ENCODE assay signal across 8 cellular contexts in the genomic region with DNA sequence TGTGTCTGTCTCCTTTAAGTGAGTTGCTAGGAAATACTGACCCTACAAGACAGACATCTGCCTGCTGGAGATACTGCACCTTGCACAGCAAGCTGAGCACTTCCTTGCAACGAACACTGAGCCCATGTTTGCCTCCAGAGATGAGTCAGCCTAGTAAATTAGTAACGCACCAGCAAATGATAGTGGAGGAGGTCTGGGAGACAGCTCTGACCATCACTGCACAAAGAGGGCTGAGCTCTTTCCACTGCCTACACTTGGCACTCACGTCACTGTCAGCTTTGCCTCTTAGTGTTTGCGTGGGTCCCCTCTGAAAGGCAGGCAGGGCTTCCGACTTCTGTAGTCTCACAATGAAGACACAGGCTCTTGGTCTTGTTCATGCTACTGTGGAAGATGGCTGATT.
DNase-seq lines count a peak whose midpoint lies in the region; ATAC-seq and TF ChIP-seq lines count a peak whose summit lies in the region.

No MANE protein-coding gene starts in this region.

- CTCF ChIA-PET in CD8-positive, alpha-beta T cell (lab: Charles Lee) = interaction anchor here (0.6 to 1.1 kb wide), 2 partner anchors 12 to 113 kb away, joined by 3 read pairs; no protein-coding TSS in a partner anchor

- no peaks in the 10 kb centered on the region for H3K9me3 ChIP-seq in CD8-positive, alpha-beta T cell (ENCODE audit: low read length)

- H3K36me3 ChIP-seq in CD8-positive, alpha-beta T cell (ENCODE audit: insufficient read depth, low read length) = no peaks in the 10 kb centered on the region

- POLR2A ChIA-PET in CD8-positive, alpha-beta T cell (lab: Charles Lee) = no interaction called here

- H3K4me3 ChIP-seq in CD8-positive, alpha-beta T cell (ENCODE audit: low read depth, low read length) = no peak overlapping the region

- H3K27ac Mint-ChIP-seq in CD8-positive, alpha-beta T cell = no peak overlapping the region

- peak; percentile 100 for ATAC-seq in GM18907 (IDR thresholded peaks at IDR 0.05; ENCODE audit: unreplicated experiment)
- peak; percentile 99 for ATAC-seq in HG02981 (IDR thresholded peaks at IDR 0.05; ENCODE audit: unreplicated experiment)
- ATAC-seq in SK-N-SH treated with all-trans-retinoic acid at 6 μM for 48 hours = peak; percentile 83
- ATAC-seq in CD8-positive, alpha-beta T cell = no peak

- peaks cover 10% of the 10 kb centered on the region for H3K27me3 Mint-ChIP-seq in CD8-positive, alpha-beta T cell (ENCODE audit: low read depth)

- DNase-seq in AG20443 (ENCODE audit: low spot score) (peak; percentile 61), kidney glomerular epithelial cell (lab: John Stamatoyannopoulos, UW) (peak; percentile 97), NCI-H1436 (lab: John Stamatoyannopoulos, UW) (no peak), iPS-NIHi7 (ENCODE audit: extremely low spot score) (no peak)
- DNase-seq in CD8-positive, alpha-beta T cell = no peak

- H3K4me1 Mint-ChIP-seq in CD8-positive, alpha-beta T cell (ENCODE audit: low read depth) = no peaks in the 10 kb centered on the region

- no peaks in the 10 kb centered on the region for H3K36me3 Mint-ChIP-seq in CD8-positive, alpha-beta T cell

- H3K9me3 Mint-ChIP-seq in CD8-positive, alpha-beta T cell = no peaks in the 10 kb centered on the region

- no peak for TF ChIP-seq CTCF in CD8-positive, alpha-beta T cell (IDR thresholded peaks at IDR 0.05)

- no peak overlapping the region for H3K27ac ChIP-seq in CD8-positive, alpha-beta T cell (ENCODE audit: low read depth, low read length)

- H3K4me3 Mint-ChIP-seq in CD8-positive, alpha-beta T cell = no peak overlapping the region

- intact Hi-C loops in CD8-positive, alpha-beta T cell (cut with DNase I, micrococcal nuclease) = no loop called here

- H3K27me3 ChIP-seq in CD8-positive, alpha-beta T cell (ENCODE audit: insufficient read depth, low read length) = no peaks in the 10 kb centered on the region

- H3K4me1 ChIP-seq in CD8-positive, alpha-beta T cell (ENCODE audit: insufficient read depth, low read length) = no peaks in the 10 kb centered on the region

TF ChIP-seq in SK-N-SH treated with all-trans-retinoic acid at 6 μM for 48 hours, 23 proteins besides CTCF, POLR2A, EP300 and RAD21:
- TF ChIP-seq ZFP3 (CRISPR knock-in tag; IDR thresholded peaks at IDR 0.05) (no peak), RARB (CRISPR knock-in tag; IDR thresholded peaks at IDR 0.05) (no peak), CSDC2 (CRISPR knock-in tag; IDR thresholded peaks at IDR 0.05) (no peak), ISL1 (CRISPR knock-in tag; IDR thresholded peaks at IDR 0.05) (no peak), ARNTL (CRISPR knock-in tag; IDR thresholded peaks at IDR 0.05; ENCODE audit: borderline replicate concordance, low read depth) (no peak), PPARA (CRISPR knock-in tag; IDR thresholded peaks at IDR 0.05; ENCODE audit: borderline replicate concordance) (no peak), ZC3H10 (CRISPR knock-in tag; IDR thresholded peaks at IDR 0.05) (no peak), ZNF565 (CRISPR knock-in tag; conservative IDR thresholded peaks at IDR 0.05; ENCODE audit: low read depth) (no peak)
- TF ChIP-seq, protein P1, sequence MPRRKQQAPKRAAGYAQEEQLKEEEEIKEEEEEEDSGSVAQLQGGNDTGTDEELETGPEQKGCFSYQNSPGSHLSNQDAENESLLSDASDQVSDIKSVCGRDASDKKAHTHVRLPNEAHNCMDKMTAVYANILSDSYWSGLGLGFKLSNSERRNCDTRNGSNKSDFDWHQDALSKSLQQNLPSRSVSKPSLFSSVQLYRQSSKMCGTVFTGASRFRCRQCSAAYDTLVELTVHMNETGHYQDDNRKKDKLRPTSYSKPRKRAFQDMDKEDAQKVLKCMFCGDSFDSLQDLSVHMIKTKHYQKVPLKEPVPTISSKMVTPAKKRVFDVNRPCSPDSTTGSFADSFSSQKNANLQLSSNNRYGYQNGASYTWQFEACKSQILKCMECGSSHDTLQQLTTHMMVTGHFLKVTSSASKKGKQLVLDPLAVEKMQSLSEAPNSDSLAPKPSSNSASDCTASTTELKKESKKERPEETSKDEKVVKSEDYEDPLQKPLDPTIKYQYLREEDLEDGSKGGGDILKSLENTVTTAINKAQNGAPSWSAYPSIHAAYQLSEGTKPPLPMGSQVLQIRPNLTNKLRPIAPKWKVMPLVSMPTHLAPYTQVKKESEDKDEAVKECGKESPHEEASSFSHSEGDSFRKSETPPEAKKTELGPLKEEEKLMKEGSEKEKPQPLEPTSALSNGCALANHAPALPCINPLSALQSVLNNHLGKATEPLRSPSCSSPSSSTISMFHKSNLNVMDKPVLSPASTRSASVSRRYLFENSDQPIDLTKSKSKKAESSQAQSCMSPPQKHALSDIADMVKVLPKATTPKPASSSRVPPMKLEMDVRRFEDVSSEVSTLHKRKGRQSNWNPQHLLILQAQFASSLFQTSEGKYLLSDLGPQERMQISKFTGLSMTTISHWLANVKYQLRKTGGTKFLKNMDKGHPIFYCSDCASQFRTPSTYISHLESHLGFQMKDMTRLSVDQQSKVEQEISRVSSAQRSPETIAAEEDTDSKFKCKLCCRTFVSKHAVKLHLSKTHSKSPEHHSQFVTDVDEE (CRISPR knock-in tag; IDR thresholded peaks at IDR 0.05) = no peak
- TF ChIP-seq, protein P2, sequence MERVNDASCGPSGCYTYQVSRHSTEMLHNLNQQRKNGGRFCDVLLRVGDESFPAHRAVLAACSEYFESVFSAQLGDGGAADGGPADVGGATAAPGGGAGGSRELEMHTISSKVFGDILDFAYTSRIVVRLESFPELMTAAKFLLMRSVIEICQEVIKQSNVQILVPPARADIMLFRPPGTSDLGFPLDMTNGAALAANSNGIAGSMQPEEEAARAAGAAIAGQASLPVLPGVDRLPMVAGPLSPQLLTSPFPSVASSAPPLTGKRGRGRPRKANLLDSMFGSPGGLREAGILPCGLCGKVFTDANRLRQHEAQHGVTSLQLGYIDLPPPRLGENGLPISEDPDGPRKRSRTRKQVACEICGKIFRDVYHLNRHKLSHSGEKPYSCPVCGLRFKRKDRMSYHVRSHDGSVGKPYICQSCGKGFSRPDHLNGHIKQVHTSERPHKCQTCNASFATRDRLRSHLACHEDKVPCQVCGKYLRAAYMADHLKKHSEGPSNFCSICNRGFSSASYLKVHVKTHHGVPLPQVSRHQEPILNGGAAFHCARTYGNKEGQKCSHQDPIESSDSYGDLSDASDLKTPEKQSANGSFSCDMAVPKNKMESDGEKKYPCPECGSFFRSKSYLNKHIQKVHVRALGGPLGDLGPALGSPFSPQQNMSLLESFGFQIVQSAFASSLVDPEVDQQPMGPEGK (CRISPR knock-in tag; IDR thresholded peaks at IDR 0.05; ENCODE audit: borderline replicate concordance) = no peak
- TF ChIP-seq, protein P3, sequence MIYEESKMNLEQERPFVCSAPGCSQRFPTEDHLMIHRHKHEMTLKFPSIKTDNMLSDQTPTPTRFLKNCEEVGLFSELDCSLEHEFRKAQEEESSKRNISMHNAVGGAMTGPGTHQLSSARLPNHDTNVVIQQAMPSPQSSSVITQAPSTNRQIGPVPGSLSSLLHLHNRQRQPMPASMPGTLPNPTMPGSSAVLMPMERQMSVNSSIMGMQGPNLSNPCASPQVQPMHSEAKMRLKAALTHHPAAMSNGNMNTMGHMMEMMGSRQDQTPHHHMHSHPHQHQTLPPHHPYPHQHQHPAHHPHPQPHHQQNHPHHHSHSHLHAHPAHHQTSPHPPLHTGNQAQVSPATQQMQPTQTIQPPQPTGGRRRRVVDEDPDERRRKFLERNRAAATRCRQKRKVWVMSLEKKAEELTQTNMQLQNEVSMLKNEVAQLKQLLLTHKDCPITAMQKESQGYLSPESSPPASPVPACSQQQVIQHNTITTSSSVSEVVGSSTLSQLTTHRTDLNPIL (CRISPR knock-in tag; IDR thresholded peaks at IDR 0.05; ENCODE audit: low read depth) = no peak

Comparison
In these comparisons a context has a peak if more than half of its experiments do, and no peak if none do; other contexts are left out.
1. DNase-seq: peak in AG20443 (single experiment) and kidney glomerular epithelial cell (single experiment); none in NCI-H1436 (single experiment), iPS-NIHi7 (single experiment) and CD8-positive, alpha-beta T cell (0 of 7).